In genomic region chr7:102395958-102396709, GRCh38 we compare ENCODE assay signal across 8 cellular contexts. TPM values are rescaled to one million over a fixed set of nuclear protein-coding genes. Genes with fewer than 3 reads are reported as not detected.
DNase-seq lines count a peak whose midpoint lies in the region; ATAC-seq and TF ChIP-seq lines count a peak whose summit lies in the region.

A gene with protein sequence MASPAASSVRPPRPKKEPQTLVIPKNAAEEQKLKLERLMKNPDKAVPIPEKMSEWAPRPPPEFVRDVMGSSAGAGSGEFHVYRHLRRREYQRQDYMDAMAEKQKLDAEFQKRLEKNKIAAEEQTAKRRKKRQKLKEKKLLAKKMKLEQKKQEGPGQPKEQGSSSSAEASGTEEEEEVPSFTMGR (plus strand): TSS chr7:102396363. CDS start chr7:102396412, 49 bp downstream.

- peak within 1 kb of the TSS; percentile 93 to 98 (median 95) for H3K27ac Mint-ChIP-seq in CD14-positive monocyte

- DNase-seq in CD14-positive monocyte (ENCODE audit: low spot score) = peak; percentile 95
- peak; percentile 95 for DNase-seq in NCI-H82 (lab: John Stamatoyannopoulos, UW)
- DNase-seq in activated CD4-positive, alpha-beta T cell treated with anti-CD3 and anti-CD28 coated beads, Interleukin-2, amount 50 U/mL, for 4 hours = peak; percentile 76 to 80
- peak; percentile 93 for DNase-seq in dermis blood vessel endothelial cell
- DNase-seq in stimulated activated CD4-positive, alpha-beta T cell treated with anti-CD3 and anti-CD28 coated beads, Interleukin-4, amount 100 ng/mL, for 1 hour = peak; percentile 75

- intact Hi-C loops in CD14-positive monocyte (cut with micrococcal nuclease) = loop anchor here (5.0 to 10.0 kb wide), 2 partner anchors 36 to 851 kb away; partner anchors contain the start of gene ORAI2 (in 1 of the 2)

- peak within 1 kb of the TSS; percentile 75 to 98 for H3K9ac ChIP-seq in liver (ENCODE audit: low read depth in 1 of 2, low read length in 2 of 2)

- under 1% methylated on average over 55 of the region's 57 CpGs for WGBS in liver

- H3K4me3 Mint-ChIP-seq in CD14-positive monocyte = peak within 1 kb of the TSS; percentile 92 to 95

- peaks cover 39 to 59% of the 10 kb centered on the region in 2 donors for H3K36me3 Mint-ChIP-seq in CD14-positive monocyte

- peak within 1 kb of the TSS; percentile 64 to 71 for H3K27ac ChIP-seq in liver (ENCODE audit: low read depth in 1 of 2, low read length in 2 of 2)

- no peak for TF ChIP-seq CTCF in CD14-positive monocyte (IDR thresholded peaks at IDR 0.05)
- TF ChIP-seq CTCF in liver (IDR thresholded peaks at IDR 0.05; ENCODE audit: low read depth, low read length, missing input control) = no peak

- no peak for TF ChIP-seq RAD21 in liver (IDR thresholded peaks at IDR 0.05)

- ATAC-seq in GM19438 (IDR thresholded peaks at IDR 0.05; ENCODE audit: low read depth, unreplicated experiment) = peak; percentile 98
- peak; percentile 98 for ATAC-seq in HG03571 (IDR thresholded peaks at IDR 0.05; ENCODE audit: unreplicated experiment)

- no peaks in the 10 kb centered on the region for H3K27me3 ChIP-seq in liver (ENCODE audit: control insufficient read depth in 4 of 4, insufficient read depth in 4 of 4, low read length in 3 of 4)

- peak within 1 kb of the TSS; percentile 89 to 98 (median 96) for H3K4me3 ChIP-seq in liver (ENCODE audit: low read depth in 1 of 3, low read length in 3 of 3)

- peaks cover 0 to 19% (median 16%) of the 10 kb centered on the region in 4 donors for H3K4me1 ChIP-seq in liver (ENCODE audit: control insufficient read depth in 4 of 4, insufficient read depth in 4 of 4, low read length in 3 of 4)

- peaks cover 20% of the 10 kb centered on the region for H3K4me1 Mint-ChIP-seq in CD14-positive monocyte

- peaks cover 0 to 2% (median 1%) of the 10 kb centered on the region in 3 donors for H3K27me3 Mint-ChIP-seq in CD14-positive monocyte (ENCODE audit: low read depth in 3 of 3)

- no peaks in the 10 kb centered on the region for H3K9me3 ChIP-seq in liver (ENCODE audit: control insufficient read depth in 4 of 4, low read length in 3 of 4)

- no peaks in the 10 kb centered on the region for H3K9me3 Mint-ChIP-seq in CD14-positive monocyte

- peaks cover 5 to 22% (median 12%) of the 10 kb centered on the region in 4 donors for H3K36me3 ChIP-seq in liver (ENCODE audit: control insufficient read depth in 4 of 4, insufficient read depth in 3 of 4, low read depth in 1 of 4, low read length in 3 of 4)

TF ChIP-seq in liver, 16 proteins besides CTCF, POLR2A, EP300 and RAD21:
- TF ChIP-seq, protein P1, sequence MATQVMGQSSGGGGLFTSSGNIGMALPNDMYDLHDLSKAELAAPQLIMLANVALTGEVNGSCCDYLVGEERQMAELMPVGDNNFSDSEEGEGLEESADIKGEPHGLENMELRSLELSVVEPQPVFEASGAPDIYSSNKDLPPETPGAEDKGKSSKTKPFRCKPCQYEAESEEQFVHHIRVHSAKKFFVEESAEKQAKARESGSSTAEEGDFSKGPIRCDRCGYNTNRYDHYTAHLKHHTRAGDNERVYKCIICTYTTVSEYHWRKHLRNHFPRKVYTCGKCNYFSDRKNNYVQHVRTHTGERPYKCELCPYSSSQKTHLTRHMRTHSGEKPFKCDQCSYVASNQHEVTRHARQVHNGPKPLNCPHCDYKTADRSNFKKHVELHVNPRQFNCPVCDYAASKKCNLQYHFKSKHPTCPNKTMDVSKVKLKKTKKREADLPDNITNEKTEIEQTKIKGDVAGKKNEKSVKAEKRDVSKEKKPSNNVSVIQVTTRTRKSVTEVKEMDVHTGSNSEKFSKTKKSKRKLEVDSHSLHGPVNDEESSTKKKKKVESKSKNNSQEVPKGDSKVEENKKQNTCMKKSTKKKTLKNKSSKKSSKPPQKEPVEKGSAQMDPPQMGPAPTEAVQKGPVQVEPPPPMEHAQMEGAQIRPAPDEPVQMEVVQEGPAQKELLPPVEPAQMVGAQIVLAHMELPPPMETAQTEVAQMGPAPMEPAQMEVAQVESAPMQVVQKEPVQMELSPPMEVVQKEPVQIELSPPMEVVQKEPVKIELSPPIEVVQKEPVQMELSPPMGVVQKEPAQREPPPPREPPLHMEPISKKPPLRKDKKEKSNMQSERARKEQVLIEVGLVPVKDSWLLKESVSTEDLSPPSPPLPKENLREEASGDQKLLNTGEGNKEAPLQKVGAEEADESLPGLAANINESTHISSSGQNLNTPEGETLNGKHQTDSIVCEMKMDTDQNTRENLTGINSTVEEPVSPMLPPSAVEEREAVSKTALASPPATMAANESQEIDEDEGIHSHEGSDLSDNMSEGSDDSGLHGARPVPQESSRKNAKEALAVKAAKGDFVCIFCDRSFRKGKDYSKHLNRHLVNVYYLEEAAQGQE (IDR thresholded peaks at IDR 0.05) = peak; percentile 60
- TF ChIP-seq TAF1 (conservative IDR thresholded peaks at IDR 0.05) (no peak), GABPA (IDR thresholded peaks at IDR 0.05 in 1 of 2, conservative IDR thresholded peaks at IDR 0.05 in 1 of 2) (peak; percentile 25 to 78), JUND (IDR thresholded peaks at IDR 0.05) (no peak), YY1 (IDR thresholded peaks at IDR 0.05) (peak; percentile 76), FOXA1 (IDR thresholded peaks at IDR 0.05) (peak; percentile 57), SP1 (IDR thresholded peaks at IDR 0.05) (peak; percentile 78), EGR1 (IDR thresholded peaks at IDR 0.05; ENCODE audit: low read depth in 2 of 2) (peak; percentile 38 to 66), RXRA (IDR thresholded peaks at IDR 0.05) (peak in 1 of 2 donors; percentile 54), HNF4A (conservative IDR thresholded peaks at IDR 0.05) (no peak), ZBTB33 (IDR thresholded peaks at IDR 0.05) (peak; percentile 52), FOXA2 (IDR thresholded peaks at IDR 0.05) (no peak), HNF4G (IDR thresholded peaks at IDR 0.05) (no peak), MAX (IDR thresholded peaks at IDR 0.05) (no peak), NR2F2 (IDR thresholded peaks at IDR 0.05) (peak; percentile 47)
- TF ChIP-seq, protein P2, sequence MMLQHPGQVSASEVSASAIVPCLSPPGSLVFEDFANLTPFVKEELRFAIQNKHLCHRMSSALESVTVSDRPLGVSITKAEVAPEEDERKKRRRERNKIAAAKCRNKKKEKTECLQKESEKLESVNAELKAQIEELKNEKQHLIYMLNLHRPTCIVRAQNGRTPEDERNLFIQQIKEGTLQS (IDR thresholded peaks at IDR 0.05) = peak; percentile 46

RNA-seq across cellular contexts. Expression of the gene that starts here (rescaled TPM):
- polyA plus RNA-seq in CD14-positive monocyte = 1 to 10 TPM; 6.6 to 7.4 TPM
- 15.9 and 18.0 TPM in 2 replicates for total RNA-seq in dermis blood vessel endothelial cell
- 10 to 100 TPM in 1 of 2 donors, 1 to 10 TPM in 1; 6.8 to 15.8 TPM for total RNA-seq in liver
- 1 to 10 TPM; 5.4 to 7.3 TPM for polyA plus RNA-seq in liver

Comparison
In these comparisons a context has a peak if more than half of its experiments do, and no peak if none do; other contexts are left out.
1. Peak in every context shown above with its lines: DNase-seq, ATAC-seq, H3K4me3 ChIP-seq and H3K27ac ChIP-seq.